In genomic region chr13:91126806-91127205, GRCh38 we compare ENCODE assay signal across 15 cellular contexts.
"Had no signal": no experiment of that assay in that cellular context is flagged by ENCODE, and none has a peak within 500 bp of the region (broad histone marks: within the 10 kb centered on the region; RNA-seq: fewer than 3 reads in every experiment).

No MANE protein-coding gene starts in this region.

- H3K36me3 Mint-ChIP-seq: activated CD8-positive, alpha-beta memory T cell treated with anti-CD3 and anti-CD28 coated beads, Interleukin-2, amount 10 ng/mL, durations not matched to agents 7 days and 5 days; T-cell had no signal

- H3K4me3 Mint-ChIP-seq: activated CD8-positive, alpha-beta memory T cell treated with anti-CD3 and anti-CD28 coated beads, Interleukin-2, amount 10 ng/mL, durations not matched to agents 7 days and 5 days; activated T-cell treated with anti-CD3 and anti-CD28 coated beads, Interleukin-2, amount 50 U/mL, for 4 hours; T-cell; WTC11 had no signal

- H2AFZ ChIP-seq: parathyroid adenoma had no signal

- H3K36me3 ChIP-seq: tibial artery, vagina had no signal

- H3K9me3 Mint-ChIP-seq: activated T-cell treated with anti-CD3 and anti-CD28 coated beads, Interleukin-2, amount 50 U/mL, for 4 hours; T-cell had no signal

- DNase-seq: activated CD4-positive, alpha-beta T cell treated with anti-CD3 and anti-CD28 coated beads, Interleukin-2, amount 50 U/mL, for 1 hour; activated CD8-positive, alpha-beta memory T cell treated with anti-CD3 and anti-CD28 coated beads, Interleukin-2, amount 10 ng/mL, durations not matched to agents 7 days and 5 days; activated gamma-delta T cell treated with Interleukin-2 at 50 U/mL for 16 hours; activated T-cell treated with anti-CD3 and anti-CD28 coated beads, Interleukin-2, amount 50 U/mL, for 4 hours; cerebellar nuclear complex; dermis blood vessel endothelial cell; erythroblast; hippocampal formation; stimulated activated CD4-positive, alpha-beta T cell treated with anti-CD3 and anti-CD28 coated beads, Interleukin-4, amount 100 ng/mL, for 4 hours; T-cell; T1000; tibial artery had no signal

- H3K79me2 ChIP-seq: parathyroid adenoma had no signal

- H3K9me3 ChIP-seq: tibial artery, vagina had no signal

- H3K4me1 ChIP-seq: parathyroid adenoma, vagina had no signal

- H3K4me1 Mint-ChIP-seq: activated CD8-positive, alpha-beta memory T cell treated with anti-CD3 and anti-CD28 coated beads, Interleukin-2, amount 10 ng/mL, durations not matched to agents 7 days and 5 days; T-cell had no signal

- H3K27ac ChIP-seq: parathyroid adenoma, tibial artery, vagina had no signal

- H3K27me3 Mint-ChIP-seq: T-cell had no signal

- ATAC-seq: activated CD8-positive, alpha-beta memory T cell treated with anti-CD3 and anti-CD28 coated beads, Interleukin-2, amount 10 ng/mL, durations not matched to agents 7 days and 5 days; activated T-cell treated with anti-CD3 and anti-CD28 coated beads, Interleukin-2, amount 50 U/mL, for 4 hours; T-cell; WTC11 had no signal

- H3K4me3 ChIP-seq: tibial artery, vagina had no signal

- H3K9ac ChIP-seq: parathyroid adenoma had no signal

- H3K27ac Mint-ChIP-seq: activated CD8-positive, alpha-beta memory T cell treated with anti-CD3 and anti-CD28 coated beads, Interleukin-2, amount 10 ng/mL, durations not matched to agents 7 days and 5 days; T-cell; WTC11 had no signal

- H3K27me3 ChIP-seq: tibial artery, vagina had no signal
